Comparison of ENCODE assay signal across 27 cellular contexts in the genomic region with DNA sequence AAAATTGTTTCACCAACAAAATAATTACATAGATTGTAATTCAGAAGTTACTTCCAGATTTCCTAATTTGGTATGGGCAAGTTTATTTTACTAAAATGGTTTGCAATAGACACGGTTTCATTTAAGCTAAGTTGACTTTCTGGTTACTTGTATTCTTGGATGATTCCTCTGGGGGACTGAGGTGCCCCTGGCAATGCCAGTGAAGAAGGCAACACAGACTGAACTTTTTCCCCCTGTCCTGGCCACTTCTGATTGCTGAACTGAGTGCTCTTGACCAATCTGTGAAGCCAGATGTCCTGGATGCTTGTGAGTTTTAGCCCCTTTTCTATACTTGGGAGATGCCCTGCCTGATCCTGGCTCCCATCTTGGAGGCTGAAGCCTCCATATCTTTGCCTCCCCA.
DNase-seq lines count a peak whose midpoint lies in the region; TF ChIP-seq lines count a peak whose summit lies in the region.
"Had no signal": no experiment of that assay in that cellular context is flagged by ENCODE, and none has a peak within 500 bp of the region (broad histone marks: within the 10 kb centered on the region; RNA-seq: fewer than 3 reads in every experiment).

No MANE protein-coding gene starts in this region.

- no peak overlapping the region for H4K8ac ChIP-seq in neuronal stem cell (ENCODE audit: low read depth, low read length)

- no peaks in the 10 kb centered on the region for H3K9me3 Mint-ChIP-seq in mesothelial cell of epicardium
- no peaks in the 10 kb centered on the region for H3K9me3 Mint-ChIP-seq in CD8-positive, alpha-beta memory T cell
- H3K9me3 Mint-ChIP-seq: activated naive CD4-positive, alpha-beta T cell treated with anti-CD3 and anti-CD28 coated beads for 36 hours; activated T-cell treated with anti-CD3 and anti-CD28 coated beads, Interleukin-2, amount 50 U/mL, for 72 hours; naive thymus-derived CD8-positive, alpha-beta T cell; stimulated activated memory B cell treated with anti-CD40 and anti-IgM and Interleukin-4, amounts not matched to agents 10 μg/mL and 1 μg/mL and 100 μg/mL, for 72 hours had no signal

- H3K4me3 Mint-ChIP-seq in mesothelial cell of epicardium: no peak overlapping the region
- no peak overlapping the region for H3K4me3 Mint-ChIP-seq in CD8-positive, alpha-beta memory T cell
- H3K4me3 Mint-ChIP-seq: activated naive CD4-positive, alpha-beta T cell treated with anti-CD3 and anti-CD28 coated beads for 36 hours; activated T-cell treated with anti-CD3 and anti-CD28 coated beads, Interleukin-2, amount 50 U/mL, for 72 hours; CD14-positive monocyte; naive thymus-derived CD8-positive, alpha-beta T cell; stimulated activated memory B cell treated with anti-CD40 and anti-IgM and Interleukin-4, amounts not matched to agents 10 μg/mL and 1 μg/mL and 100 μg/mL, for 72 hours had no signal

- H3K14ac ChIP-seq in neuronal stem cell (ENCODE audit: low read length): no peak overlapping the region

- peaks cover 33% of the 10 kb centered on the region for H3K4me1 Mint-ChIP-seq in mesothelial cell of epicardium
- H3K4me1 Mint-ChIP-seq in CD8-positive, alpha-beta memory T cell: peaks cover 0 to 3% (median 0%) of the 10 kb centered on the region in 3 donors
- H3K4me1 Mint-ChIP-seq: CD14-positive monocyte; stimulated activated memory B cell treated with anti-CD40 and anti-IgM and Interleukin-4, amounts not matched to agents 10 μg/mL and 1 μg/mL and 100 μg/mL, for 72 hours had no signal

- POLR2A ChIA-PET in CD8-positive, alpha-beta memory T cell (lab: Charles Lee): no interaction called here

- no peak overlapping the region for H2BK120ac ChIP-seq in neuronal stem cell (ENCODE audit: low read depth, low read length)

- no peak overlapping the region for H3K4me2 ChIP-seq in neuronal stem cell (ENCODE audit: insufficient read depth, low read length, poor library complexity, severe bottlenecking)

- no peaks in the 10 kb centered on the region for H3K36me3 Mint-ChIP-seq in mesothelial cell of epicardium
- no peaks in the 10 kb centered on the region for H3K36me3 Mint-ChIP-seq in CD8-positive, alpha-beta memory T cell
- H3K36me3 Mint-ChIP-seq: CD14-positive monocyte; naive thymus-derived CD8-positive, alpha-beta T cell; stimulated activated memory B cell treated with anti-CD40 and anti-IgM and Interleukin-4, amounts not matched to agents 10 μg/mL and 1 μg/mL and 100 μg/mL, for 72 hours had no signal

- TF ChIP-seq CTCF in mesothelial cell of epicardium (IDR thresholded peaks at IDR 0.05; ENCODE audit: unreplicated experiment): no peak

- peak overlapping the region; percentile 27 for H3K18ac ChIP-seq in neuronal stem cell (ENCODE audit: low read length)

- WGBS in neuronal stem cell (ENCODE audit: extremely low coverage in 2 of 2, insufficient read length in 2 of 2, insufficient replicate concordance in 1 of 2), 2 donors: no CpG with 5 or more reads among the region's 1 CpG

- H3K79me1 ChIP-seq in neuronal stem cell (ENCODE audit: low read depth, low read length): no peaks in the 10 kb centered on the region

- DNase-seq in ELR (ENCODE audit: low read depth) (peak; percentile 15), M059J (ENCODE audit: low read depth) (peak; percentile 48), adipocyte (ENCODE audit: low read depth) (peak; percentile 35), neuronal stem cell (ENCODE audit: low spot score) (no peak), mesenteric fat pad (ENCODE audit: low spot score) (no peak), activated gamma-delta T cell (lab: John Stamatoyannopoulos, UW) (no peak), mesothelial cell of epicardium (ENCODE audit: low spot score in 2 of 2, unreplicated experiment in 2 of 2) (no peak)
- DNase-seq in CD8-positive, alpha-beta memory T cell: no peak
- DNase-seq: activated CD4-positive, alpha-beta T cell treated with anti-CD3 and anti-CD28 coated beads, Interleukin-2, amount 50 U/mL, for 4 hours; activated CD4-positive, CD25-positive, alpha-beta regulatory T cell; activated naive CD4-positive, alpha-beta T cell treated with anti-CD3 and anti-CD28 coated beads for 36 hours; activated T-cell treated with anti-CD3 and anti-CD28 coated beads, Interleukin-2, amount 50 U/mL, for 72 hours; amygdala; left lung; naive thymus-derived CD8-positive, alpha-beta T cell; NCI-H1105; NCI-H2081 treated with DMSO at 0.1 percent for 48 hours; NCI-H748 treated with DMSO at 0.1 percent for 48 hours; occipital lobe; psoas muscle; sigmoid colon; stimulated activated CD4-positive, alpha-beta T cell treated with anti-CD3 and anti-CD28 coated beads, Interleukin-4, amount 100 ng/mL, for 4 hours; substantia nigra had no signal

- H4K91ac ChIP-seq in neuronal stem cell (ENCODE audit: low read depth, low read length, poor library complexity): no peak overlapping the region

- H3K9ac ChIP-seq in adipocyte (ENCODE audit: low read length) (no peak overlapping the region), neuronal stem cell (ENCODE audit: low read depth, low read length, poor library complexity) (peak overlapping the region; percentile 2)

- H3K36me3 ChIP-seq in adipocyte (ENCODE audit: control insufficient read depth, insufficient read depth, low read length, severe bottlenecking) (no peaks in the 10 kb centered on the region), neuronal stem cell (replicated peaks in 1 of 2; ENCODE audit: control insufficient read depth in 2 of 2, insufficient read depth in 2 of 2, low read length in 2 of 2) (no peaks in the 10 kb centered on the region)
- no peaks in the 10 kb centered on the region for H3K36me3 ChIP-seq in CD8-positive, alpha-beta memory T cell (ENCODE audit: insufficient read depth, low read length)
- H3K36me3 ChIP-seq: cardiac muscle cell, HAP-1, left lung, sigmoid colon had no signal

- H2BK5ac ChIP-seq in neuronal stem cell (ENCODE audit: low read length): no peak overlapping the region

- H3K4me1 ChIP-seq in adipocyte (ENCODE audit: control insufficient read depth, insufficient read depth, low read length) (peaks cover 23% of the 10 kb centered on the region), neuronal stem cell (ENCODE audit: control insufficient read depth in 2 of 2, insufficient read depth in 1 of 2, low read depth in 1 of 2, low read length in 2 of 2) (peaks cover 0 to 1% of the 10 kb centered on the region in 2 donors)
- H3K4me1 ChIP-seq in CD8-positive, alpha-beta memory T cell (ENCODE audit: insufficient read depth, low read length): no peaks in the 10 kb centered on the region
- H3K4me1 ChIP-seq: left lung, psoas muscle had no signal

- no peak overlapping the region for H2AK5ac ChIP-seq in neuronal stem cell (ENCODE audit: low read depth, low read length)

- H2BK12ac ChIP-seq in neuronal stem cell (ENCODE audit: low read length): no peak overlapping the region

- no peak overlapping the region for H2BK15ac ChIP-seq in neuronal stem cell (ENCODE audit: low read length)

- H2AFZ ChIP-seq in neuronal stem cell (ENCODE audit: low read length): no peak overlapping the region

- no peak overlapping the region for H3K23ac ChIP-seq in neuronal stem cell (ENCODE audit: low read depth, low read length, poor library complexity)

- H3K27ac ChIP-seq in neuronal stem cell (replicated peaks; ENCODE audit: low read length): no peak overlapping the region
- H3K27ac ChIP-seq in CD8-positive, alpha-beta memory T cell (ENCODE audit: low read depth, low read length): no peak overlapping the region
- H3K27ac ChIP-seq: cardiac muscle cell, left lung, psoas muscle had no signal

- H3K4me3 ChIP-seq in adipocyte (ENCODE audit: low read length) (no peak overlapping the region), neuronal stem cell (ENCODE audit: low read length in 2 of 2) (no peak overlapping the region)
- no peak overlapping the region for H3K4me3 ChIP-seq in CD8-positive, alpha-beta memory T cell (ENCODE audit: low read length)
- H3K4me3 ChIP-seq: cardiac muscle cell, HAP-1, left lung, psoas muscle, sigmoid colon had no signal

- no peak overlapping the region for H3K27ac Mint-ChIP-seq in mesothelial cell of epicardium
- H3K27ac Mint-ChIP-seq in CD8-positive, alpha-beta memory T cell: no peak overlapping the region
- H3K27ac Mint-ChIP-seq: activated naive CD4-positive, alpha-beta T cell treated with anti-CD3 and anti-CD28 coated beads for 36 hours; activated T-cell treated with anti-CD3 and anti-CD28 coated beads, Interleukin-2, amount 50 U/mL, for 72 hours; CD14-positive monocyte; stimulated activated memory B cell treated with anti-CD40 and anti-IgM and Interleukin-4, amounts not matched to agents 10 μg/mL and 1 μg/mL and 100 μg/mL, for 72 hours had no signal

- H3K4ac ChIP-seq in neuronal stem cell (ENCODE audit: low read length): no peak overlapping the region

- H3K27me3 ChIP-seq in adipocyte (replicated peaks; ENCODE audit: control insufficient read depth, insufficient read depth, low read length) (peaks cover 12% of the 10 kb centered on the region), neuronal stem cell (ENCODE audit: control insufficient read depth in 3 of 3, insufficient read depth in 3 of 3, low read depth in 1 of 3, low read length in 3 of 3) (no peaks in the 10 kb centered on the region)
- H3K27me3 ChIP-seq in CD8-positive, alpha-beta memory T cell (ENCODE audit: insufficient read depth, low read length, poor library complexity, severe bottlenecking): peaks cover 13% of the 10 kb centered on the region
- H3K27me3 ChIP-seq: cardiac muscle cell, sigmoid colon had no signal

- H3K9me3 ChIP-seq in adipocyte (ENCODE audit: control insufficient read depth, low read length) (no peaks in the 10 kb centered on the region), neuronal stem cell (replicated peaks in 1 of 2; ENCODE audit: control insufficient read depth in 2 of 2, insufficient read depth in 1 of 2, low read depth in 1 of 2, low read length in 2 of 2) (no peaks in the 10 kb centered on the region)
- no peaks in the 10 kb centered on the region for H3K9me3 ChIP-seq in CD8-positive, alpha-beta memory T cell (ENCODE audit: low read length)
- H3K9me3 ChIP-seq: HAP-1, left lung, psoas muscle, sigmoid colon had no signal

- CTCF ChIA-PET in CD8-positive, alpha-beta memory T cell (lab: Charles Lee): no interaction called here

- peaks cover 59% of the 10 kb centered on the region for H3K27me3 Mint-ChIP-seq in mesothelial cell of epicardium (ENCODE audit: low read depth)
- H3K27me3 Mint-ChIP-seq in CD8-positive, alpha-beta memory T cell: peaks cover 35 to 59% of the 10 kb centered on the region in 2 donors

Comparison
In these comparisons a context has a peak if more than half of its experiments do, and no peak if none do; other contexts are left out.
1. DNase-seq: peak in ELR (single experiment), M059J (single experiment) and adipocyte (single experiment); none in neuronal stem cell (single experiment), mesenteric fat pad (single experiment), activated gamma-delta T cell (single experiment), mesothelial cell of epicardium (0 of 2) and CD8-positive, alpha-beta memory T cell (0 of 5).